In genomic region chr6:97123112-97123511, GRCh38 we compare ENCODE assay signal across 20 cellular contexts.
A peak's percentile ranks its signal among the peaks of the same experiment; 100 is the strongest.
DNase-seq lines count a peak whose midpoint lies in the region; ATAC-seq and TF ChIP-seq lines count a peak whose summit lies in the region.
"Had no signal": no experiment of that assay in that cellular context is flagged by ENCODE, and none has a peak within 500 bp of the region (broad histone marks: within the 10 kb centered on the region; RNA-seq: fewer than 3 reads in every experiment).

No MANE protein-coding gene starts in this region.

- H3K9me3 ChIP-seq in BLaER1 (peaks cover 5% of the 10 kb centered on the region; the same call in 1 of the 2 replicates), tibial artery (peaks cover 0 to 6% (median 6%) of the 10 kb centered on the region in 3 donors)
- H3K9me3 ChIP-seq: HAP-1 had no signal

- intact Hi-C loops in tibial artery (cut with DNase I; ENCODE audit: low total_unique reads), result no loop called here

- H3K27ac ChIP-seq in BLaER1 (no peak overlapping the region), tibial artery (no peak overlapping the region)
- H3K27ac ChIP-seq: GM23248 had no signal

- no peak overlapping the region for H3K9ac ChIP-seq in BLaER1
- H3K9ac ChIP-seq: GM23248 had no signal

- H3K4me2 ChIP-seq in BLaER1, result 0 out of 2 replicates have a peak overlapping the region, but pooled peaks have one; percentile 53

- no peak for ATAC-seq in HG02623 (IDR thresholded peaks at IDR 0.05; ENCODE audit: unreplicated experiment)
- ATAC-seq in HG02571 (IDR thresholded peaks at IDR 0.05; ENCODE audit: unreplicated experiment), result no peak
- ATAC-seq: GM12878, HepG2 had no signal

- H3K27me3 ChIP-seq in BLaER1, result no peaks in the 10 kb centered on the region
- no peaks in the 10 kb centered on the region for H3K27me3 ChIP-seq in tibial artery

- H3K4me3 ChIP-seq in BLaER1 (no peak overlapping the region), tibial artery (no peak overlapping the region)
- H3K4me3 ChIP-seq: GM12878, GM23248, HAP-1 had no signal

- DNase-seq in globus pallidus (ENCODE audit: low spot score) (peak; percentile 64), pons (ENCODE audit: low spot score) (peak; percentile 61), tibial artery (no peak), NOMO-1 (lab: John Stamatoyannopoulos, UW; ENCODE audit: unreplicated experiment in 2 of 2) (no peak)
- DNase-seq: 8988T; C1 segment of cervical spinal cord; CD4-positive, CD25-positive, alpha-beta regulatory T cell; CD8-positive, alpha-beta memory T cell; COR-L47; DMS 273 treated with DMSO at 0.1 percent for 48 hours; DMS53; DND-41; EL; GM23248 had no signal

- H3K36me3 ChIP-seq in BLaER1 (no peaks in the 10 kb centered on the region), tibial artery (no peaks in the 10 kb centered on the region)
- H3K36me3 ChIP-seq: HAP-1 had no signal

- H3K4me1 ChIP-seq in BLaER1 (peaks cover 22% of the 10 kb centered on the region), tibial artery (no peaks in the 10 kb centered on the region)
- H3K4me1 ChIP-seq: HAP-1 had no signal

- no peaks in the 10 kb centered on the region for H4K20me1 ChIP-seq in BLaER1

- TF ChIP-seq CTCF in tibial artery (IDR thresholded peaks at IDR 0.05), result no peak

Comparison
In these comparisons a context has a peak if more than half of its experiments do, and no peak if none do; other contexts are left out.
1. DNase-seq: peak in globus pallidus (single experiment) and pons (single experiment); none in tibial artery (0 of 2) and NOMO-1 (0 of 2).